ENCODE assay signal across 12 cellular contexts in the genomic region with DNA sequence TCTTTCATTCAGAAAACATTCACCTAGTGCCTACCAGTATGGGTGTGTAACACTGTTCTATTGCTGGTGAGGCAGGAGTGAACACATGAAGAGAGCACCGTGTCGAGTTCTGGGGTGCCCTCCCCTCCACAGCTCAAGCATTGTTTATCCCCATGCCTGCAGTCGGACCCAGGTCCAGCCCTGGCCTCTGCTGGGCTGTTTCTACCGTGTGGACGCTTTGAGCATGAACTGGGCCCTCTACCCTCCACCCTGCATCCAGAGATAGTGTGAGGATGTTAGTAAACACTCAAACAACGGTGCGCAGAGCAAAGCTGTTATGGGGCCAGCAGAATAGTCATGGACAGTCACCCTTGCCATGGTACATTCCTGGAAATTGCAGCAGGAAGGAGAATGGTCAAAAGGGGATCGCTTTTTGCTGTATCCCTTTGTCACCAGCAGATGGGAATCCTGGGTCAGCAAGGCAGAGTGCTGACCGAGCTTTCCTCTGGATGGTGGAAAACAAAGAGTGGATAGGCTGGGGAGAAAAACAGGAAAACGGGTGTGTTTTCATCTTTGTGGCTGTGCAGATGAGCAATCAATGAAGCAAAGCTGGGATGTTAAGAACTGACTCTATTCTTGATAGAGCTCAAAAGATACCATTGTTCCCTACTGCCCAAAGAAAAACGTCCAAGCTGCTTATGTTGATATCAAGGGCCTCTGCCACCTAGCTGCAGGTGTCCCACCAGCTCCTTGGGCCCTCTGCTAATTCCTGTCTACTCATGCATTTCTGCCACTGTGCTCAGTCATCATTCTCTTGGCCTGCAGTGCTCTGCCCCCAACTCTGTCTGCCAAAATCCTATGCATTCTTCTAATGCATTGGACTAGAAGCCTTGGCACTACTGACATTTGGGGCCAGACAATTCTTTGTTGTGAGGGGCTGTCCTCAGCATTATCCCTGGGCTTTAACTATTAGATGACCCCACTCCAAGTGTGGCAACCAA. TPM values are rescaled to one million over a fixed set of nuclear protein-coding genes. Genes with fewer than 3 reads are reported as not detected.
DNase-seq lines count a peak whose midpoint lies in the region; ATAC-seq, FAIRE-seq and TF ChIP-seq lines count a peak whose summit lies in the region.
"Had no signal": no experiment of that assay in that cellular context is flagged by ENCODE, and none has a peak within 500 bp of the region (broad histone marks: within the 10 kb centered on the region; RNA-seq: fewer than 3 reads in every experiment).

No MANE protein-coding gene starts in this region.

- H3K36me3 Mint-ChIP-seq in chondrocyte (ENCODE audit: low read depth), result no peaks in the 10 kb centered on the region

- FAIRE-seq in kidney (lab: Jason Lieb, UNC), result no peak

- H3K9ac ChIP-seq in kidney (ENCODE audit: low read length in 2 of 2), result no peak overlapping the region
- H3K9ac ChIP-seq: KMS-11 had no signal

- H3K27ac ChIP-seq in kidney (ENCODE audit: low read depth in 2 of 2, low read length in 2 of 2), result no peak overlapping the region
- H3K27ac ChIP-seq: epithelial cell of prostate, KMS-11 had no signal

- H3K36me3 ChIP-seq in kidney (ENCODE audit: control insufficient read depth in 1 of 2, insufficient read depth in 2 of 2, low read length in 2 of 2), result no peaks in the 10 kb centered on the region

- no peaks in the 10 kb centered on the region for H3K9me3 Mint-ChIP-seq in chondrocyte (ENCODE audit: low read depth)
- H3K9me3 Mint-ChIP-seq: activated B cell treated with CpG ODN at 0.5 μM for 24 hours had no signal

- no peak overlapping the region for H3K4me3 ChIP-seq in kidney (ENCODE audit: low read length in 2 of 2)

- no peak overlapping the region for H3K27ac Mint-ChIP-seq in chondrocyte (ENCODE audit: unreplicated experiment)
- H3K27ac Mint-ChIP-seq: activated B cell treated with CpG ODN at 0.5 μM for 24 hours had no signal

- H3K9me3 ChIP-seq in kidney (ENCODE audit: control insufficient read depth in 1 of 2, low read length in 2 of 2), result no peaks in the 10 kb centered on the region

- no peak overlapping the region for H3K4me3 Mint-ChIP-seq in chondrocyte (ENCODE audit: unreplicated experiment)
- H3K4me3 Mint-ChIP-seq: activated B cell treated with CpG ODN at 0.5 μM for 24 hours had no signal

- DNase-seq in HuH-7.5 (ENCODE audit: low spot score), result peak; percentile 56
- no peak for DNase-seq in chondrocyte (ENCODE audit: low spot score)
- no peak for DNase-seq in kidney
- peak; percentile 80 for DNase-seq in superior temporal gyrus (ENCODE audit: extremely low spot score)
- DNase-seq: activated B cell treated with CpG ODN at 0.5 μM for 24 hours; stimulated activated CD4-positive, alpha-beta T cell treated with anti-CD3 and anti-CD28 coated beads, Interleukin-1b, Interleukin-23, amount 100 ng/mL, for 48 hours had no signal

- peaks cover 16% of the 10 kb centered on the region for H3K27me3 Mint-ChIP-seq in chondrocyte (ENCODE audit: low read depth)

- ATAC-seq in GM21381 (IDR thresholded peaks at IDR 0.05; ENCODE audit: unreplicated experiment) (no peak), HG03196 (IDR thresholded peaks at IDR 0.05; ENCODE audit: unreplicated experiment) (no peak), HG03432 (IDR thresholded peaks at IDR 0.05; ENCODE audit: unreplicated experiment) (no peak), HG02678 (IDR thresholded peaks at IDR 0.05; ENCODE audit: unreplicated experiment) (no peak)

- intact Hi-C loops in kidney (cut with DNase I), result no loop called here

- peaks cover 14% of the 10 kb centered on the region for H3K4me1 Mint-ChIP-seq in chondrocyte (ENCODE audit: low read depth)
- H3K4me1 Mint-ChIP-seq: activated B cell treated with CpG ODN at 0.5 μM for 24 hours had no signal

- peak; percentile 53 for TF ChIP-seq CTCF in chondrocyte (IDR thresholded peaks at IDR 0.05)
- TF ChIP-seq CTCF in kidney (IDR thresholded peaks at IDR 0.05; ENCODE audit: borderline replicate concordance, extremely low read depth, insufficient read depth), result peak; percentile 37

- peaks cover 6 to 10% of the 10 kb centered on the region in 2 donors for H3K4me1 ChIP-seq in kidney (ENCODE audit: control insufficient read depth in 1 of 2, insufficient read depth in 1 of 2, low read depth in 1 of 2, low read length in 2 of 2)

RNA-seq across cellular contexts. Expression of gene REEP1, which starts 38.7 kb away (rescaled TPM):
- total RNA-seq in chondrocyte (2.4 to 3.1 TPM (median 2.6 TPM) in 3 replicates), kidney (4.3 TPM)
- 3.3 TPM for polyA plus RNA-seq in kidney (ENCODE audit: insufficient read depth, low read depth, low replicate concordance)
- total RNA-seq: activated B cell treated with CpG ODN at 0.5 μM for 24 hours had no signal

Comparison
In these comparisons a context has a peak if more than half of its experiments do, and no peak if none do; other contexts are left out.
1. DNase-seq: peak in HuH-7.5 (single experiment) and superior temporal gyrus (single experiment); none in chondrocyte (single experiment) and kidney (single experiment).